ENCODE assay signal across 14 cellular contexts in genomic region chr9:136701665-136702048, GRCh38. TPM values are rescaled to one million over a fixed set of nuclear protein-coding genes. Genes with fewer than 3 reads are reported as not detected.
DNase-seq lines count a peak whose midpoint lies in the region; ATAC-seq and TF ChIP-seq lines count a peak whose summit lies in the region.
"Had no signal": no experiment of that assay in that cellular context is flagged by ENCODE, and none has a peak within 500 bp of the region (broad histone marks: within the 10 kb centered on the region; RNA-seq: fewer than 3 reads in every experiment).

No MANE protein-coding gene starts in this region.

- H3K27ac Mint-ChIP-seq in activated naive CD8-positive, alpha-beta T cell treated with anti-CD3 and anti-CD28 coated beads, Interleukin-2, amount 10 ng/mL, durations not matched to agents 7 days and 5 days = peak overlapping the region; percentile 92
- H3K27ac Mint-ChIP-seq: brain, mesothelial cell of epicardium had no signal

- DNase-seq in activated T-cell treated with anti-CD3 and anti-CD28 coated beads, Interleukin-2, amount 50 U/mL, for 4 hours = no peak
- no peak for DNase-seq in activated T-cell treated with anti-CD3 and anti-CD28 coated beads, Interleukin-2, amount 50 U/mL, for 1 hour
- DNase-seq in activated naive CD8-positive, alpha-beta T cell treated with anti-CD3 and anti-CD28 coated beads, Interleukin-2, amount 10 ng/mL, durations not matched to agents 7 days and 5 days = no peak
- no peak for DNase-seq in HAP-1 (ENCODE audit: low spot score in 2 of 2)
- no peak for DNase-seq in NCI-H526 treated with DMSO at 0.1 percent for 48 hours (lab: John Stamatoyannopoulos, UW)
- DNase-seq in LoVo (ENCODE audit: low spot score) = no peak
- DNase-seq: DMS79, foreskin fibroblast, psoas muscle had no signal

- no peaks in the 10 kb centered on the region for H3K9me3 ChIP-seq in HUES6 (ENCODE audit: control insufficient read depth, insufficient read depth, low read depth, low read length)
- H3K9me3 ChIP-seq in neutrophil = no peaks in the 10 kb centered on the region
- H3K9me3 ChIP-seq in HAP-1 = no peaks in the 10 kb centered on the region
- H3K9me3 ChIP-seq: psoas muscle, transverse colon had no signal

- peak overlapping the region; percentile 75 for H3K4me3 Mint-ChIP-seq in activated T-cell treated with anti-CD3 and anti-CD28 coated beads, Interleukin-2, amount 50 U/mL, for 4 hours
- peak overlapping the region; percentile 88 for H3K4me3 Mint-ChIP-seq in activated naive CD8-positive, alpha-beta T cell treated with anti-CD3 and anti-CD28 coated beads, Interleukin-2, amount 10 ng/mL, durations not matched to agents 7 days and 5 days
- H3K4me3 Mint-ChIP-seq: mesothelial cell of epicardium had no signal

- H3K36me3 ChIP-seq in HUES6 (ENCODE audit: control insufficient read depth, insufficient read depth, low read length) (no peaks in the 10 kb centered on the region), neutrophil (no peaks in the 10 kb centered on the region), HAP-1 (replicated peaks) (no peaks in the 10 kb centered on the region)
- H3K36me3 ChIP-seq: transverse colon had no signal

- H3K9me3 Mint-ChIP-seq in activated T-cell treated with anti-CD3 and anti-CD28 coated beads, Interleukin-2, amount 50 U/mL, for 4 hours = no peaks in the 10 kb centered on the region
- no peaks in the 10 kb centered on the region for H3K9me3 Mint-ChIP-seq in activated naive CD8-positive, alpha-beta T cell treated with anti-CD3 and anti-CD28 coated beads, Interleukin-2, amount 10 ng/mL, durations not matched to agents 7 days and 5 days
- H3K9me3 Mint-ChIP-seq: mesothelial cell of epicardium had no signal

- H3K27ac ChIP-seq in HUES6 (ENCODE audit: low read depth, low read length) (no peak overlapping the region), neutrophil (peak overlapping the region; percentile 43)
- H3K27ac ChIP-seq: psoas muscle had no signal

- H3K4me1 ChIP-seq in HUES6 (ENCODE audit: control insufficient read depth, insufficient read depth, low read length) (peaks cover 11% of the 10 kb centered on the region), neutrophil (ENCODE audit: control insufficient read depth in 1 of 2, insufficient read depth in 1 of 2, low read depth in 1 of 2, low read length in 1 of 2) (peaks cover 72 to 78% of the 10 kb centered on the region in 2 experiments), HAP-1 (no peaks in the 10 kb centered on the region)
- H3K4me1 ChIP-seq: psoas muscle had no signal

- POLR2A ChIA-PET in activated naive CD8-positive, alpha-beta T cell treated with anti-CD3 and anti-CD28 coated beads, Interleukin-2, amount 10 ng/mL, durations not matched to agents 7 days and 5 days (lab: Charles Lee) = interaction anchor here (0.7 to 4.0 kb wide), 3 partner anchors 13 to 28 kb away, joined by 4 to 52 read pairs (median 5); no protein-coding TSS in a partner anchor

- in situ Hi-C loops in HAP-1 (cut with MboI; ENCODE audit: low sequenced_read_pairs) = no loop called here

- H3K4me3 ChIP-seq in HUES6 (ENCODE audit: low read depth, low read length) (peak overlapping the region; percentile 33; the same call in 1 of the 2 replicates), neutrophil (ENCODE audit: low read depth in 1 of 2, low read length in 1 of 2) (peak overlapping the region; percentile 21 to 36), HAP-1 (no peak overlapping the region)
- H3K4me3 ChIP-seq: psoas muscle, transverse colon had no signal

- H3K36me3 Mint-ChIP-seq in activated T-cell treated with anti-CD3 and anti-CD28 coated beads, Interleukin-2, amount 50 U/mL, for 4 hours (ENCODE audit: insufficient read depth) = no peaks in the 10 kb centered on the region
- H3K36me3 Mint-ChIP-seq in activated naive CD8-positive, alpha-beta T cell treated with anti-CD3 and anti-CD28 coated beads, Interleukin-2, amount 10 ng/mL, durations not matched to agents 7 days and 5 days = no peaks in the 10 kb centered on the region
- H3K36me3 Mint-ChIP-seq: brain, mesothelial cell of epicardium had no signal

- H3K27me3 ChIP-seq in HUES6 (ENCODE audit: control insufficient read depth, insufficient read depth, low read length) (peaks cover 17% of the 10 kb centered on the region; the same call in 1 of the 2 replicates), neutrophil (peaks cover 9% of the 10 kb centered on the region), HAP-1 (ENCODE audit: low read depth) (no peaks in the 10 kb centered on the region)

- peaks cover 17% of the 10 kb centered on the region for H3K27me3 Mint-ChIP-seq in activated T-cell treated with anti-CD3 and anti-CD28 coated beads, Interleukin-2, amount 50 U/mL, for 4 hours (ENCODE audit: low read depth)
- peaks cover 26% of the 10 kb centered on the region for H3K27me3 Mint-ChIP-seq in activated naive CD8-positive, alpha-beta T cell treated with anti-CD3 and anti-CD28 coated beads, Interleukin-2, amount 10 ng/mL, durations not matched to agents 7 days and 5 days

- TF ChIP-seq CTCF in neutrophil (IDR thresholded peaks at IDR 0.05) = no peak

- peaks cover 18% of the 10 kb centered on the region for H3K4me1 Mint-ChIP-seq in activated T-cell treated with anti-CD3 and anti-CD28 coated beads, Interleukin-2, amount 50 U/mL, for 4 hours (ENCODE audit: low read depth)
- H3K4me1 Mint-ChIP-seq in activated naive CD8-positive, alpha-beta T cell treated with anti-CD3 and anti-CD28 coated beads, Interleukin-2, amount 10 ng/mL, durations not matched to agents 7 days and 5 days = peaks cover 23% of the 10 kb centered on the region

- ATAC-seq in activated T-cell treated with anti-CD3 and anti-CD28 coated beads, Interleukin-2, amount 50 U/mL, for 4 hours = peak in 1 of 2 donors; percentile 3
- no peak for ATAC-seq in activated naive CD8-positive, alpha-beta T cell treated with anti-CD3 and anti-CD28 coated beads, Interleukin-2, amount 10 ng/mL, durations not matched to agents 7 days and 5 days (ENCODE audit: low read depth)

- no peak overlapping the region for H3K9ac ChIP-seq in HUES6 (ENCODE audit: low read length)

RNA-seq across cellular contexts. Expression of gene DIPK1B, which starts 10.7 kb away (rescaled TPM):
- total RNA-seq in activated T-cell treated with anti-CD3 and anti-CD28 coated beads, Interleukin-2, amount 50 U/mL, for 4 hours = under 1 TPM in 2 of 3 donors, not detected in 1; 0.16 to 0.18 TPM
- total RNA-seq in activated naive CD8-positive, alpha-beta T cell treated with anti-CD3 and anti-CD28 coated beads, Interleukin-2, amount 10 ng/mL, durations not matched to agents 7 days and 5 days = under 1 TPM in 1 of 2 experiments, not detected in 1; 0.11 TPM

RNA-seq across cellular contexts. Expression of gene AGPAT2, which starts 14.4 kb away (rescaled TPM):
- 10 to 100 TPM; 11.4 to 14.3 (median 11.7) TPM for total RNA-seq in activated T-cell treated with anti-CD3 and anti-CD28 coated beads, Interleukin-2, amount 50 U/mL, for 4 hours
- total RNA-seq in activated naive CD8-positive, alpha-beta T cell treated with anti-CD3 and anti-CD28 coated beads, Interleukin-2, amount 10 ng/mL, durations not matched to agents 7 days and 5 days = 10 to 100 TPM; 21.6 to 24.8 TPM

RNA-seq across cellular contexts. Expression of gene EGFL7, which starts 38.9 kb away (rescaled TPM):
- 1 to 10 TPM; 2.3 to 4.3 (median 3.2) TPM for total RNA-seq in activated T-cell treated with anti-CD3 and anti-CD28 coated beads, Interleukin-2, amount 50 U/mL, for 4 hours
- total RNA-seq in activated naive CD8-positive, alpha-beta T cell treated with anti-CD3 and anti-CD28 coated beads, Interleukin-2, amount 10 ng/mL, durations not matched to agents 7 days and 5 days = 1 to 10 TPM in 1 of 2 experiments, under 1 TPM in 1; 1.00 to 1.1 TPM

RNA-seq across cellular contexts. Expression of gene LCN10, which starts 41.1 kb away (rescaled TPM):
- total RNA-seq in activated T-cell treated with anti-CD3 and anti-CD28 coated beads, Interleukin-2, amount 50 U/mL, for 4 hours = 1 to 10 TPM in 2 of 3 donors, under 1 TPM in 1; 0.82 to 2.4 (median 2.1) TPM
- total RNA-seq in activated naive CD8-positive, alpha-beta T cell treated with anti-CD3 and anti-CD28 coated beads, Interleukin-2, amount 10 ng/mL, durations not matched to agents 7 days and 5 days = 1 to 10 TPM in 1 of 2 experiments, under 1 TPM in 1; 1.00 to 1.0 TPM

RNA-seq across cellular contexts. Expression of gene LCN6, which starts 46.7 kb away (rescaled TPM):
- not detected for total RNA-seq in activated T-cell treated with anti-CD3 and anti-CD28 coated beads, Interleukin-2, amount 50 U/mL, for 4 hours
- total RNA-seq in activated naive CD8-positive, alpha-beta T cell treated with anti-CD3 and anti-CD28 coated beads, Interleukin-2, amount 10 ng/mL, durations not matched to agents 7 days and 5 days = not detected
- total RNA-seq: mesothelial cell of epicardium had no signal
